In the genomic region with DNA sequence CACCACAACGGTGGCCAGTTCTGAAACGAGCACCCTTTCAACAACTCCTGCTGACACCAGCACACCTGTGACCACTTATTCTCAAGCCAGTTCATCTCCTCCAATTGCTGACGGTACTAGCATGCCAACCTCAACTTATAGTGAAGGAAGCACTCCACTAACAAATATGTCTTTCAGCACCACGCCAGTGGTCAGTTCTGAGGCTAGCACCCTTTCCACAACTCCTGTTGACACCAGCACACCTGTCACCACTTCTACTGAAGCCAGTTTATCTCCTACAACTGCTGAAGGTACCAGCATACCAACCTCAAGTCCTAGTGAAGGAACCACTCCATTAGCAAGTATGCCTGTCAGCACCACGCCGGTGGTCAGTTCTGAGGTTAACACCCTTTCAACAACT, we compare ENCODE assay signal across 16 cellular contexts. TPM values are rescaled to one million over a fixed set of nuclear protein-coding genes. Genes with fewer than 3 reads are reported as not detected.
"Had no signal": no experiment of that assay in that cellular context is flagged by ENCODE, and none has a peak within 500 bp of the region (broad histone marks: within the 10 kb centered on the region; RNA-seq: fewer than 3 reads in every experiment).

No MANE protein-coding gene starts in this region.

RNA-seq across cellular contexts. Expression of a gene that starts 21.4 kb away (rescaled TPM):
- total RNA-seq: activated naive CD4-positive, alpha-beta T cell treated with anti-CD3 and anti-CD28 coated beads for 36 hours; activated naive CD4-positive, alpha-beta T cell treated with anti-CD3 and anti-CD28 coated beads, Interleukin-2, amount 50 U/mL, for 72 hours; activated naive CD8-positive, alpha-beta T cell treated with anti-CD3 and anti-CD28 coated beads for 36 hours; activated naive CD8-positive, alpha-beta T cell treated with anti-CD3 and anti-CD28 coated beads, Interleukin-2, amount 10 ng/mL, durations not matched to agents 7 days and 5 days; activated T-cell treated with anti-CD3 and anti-CD28 coated beads, Interleukin-2, amount 50 U/mL, for 4 hours; activated T-cell treated with anti-CD3 and anti-CD28 coated beads, Interleukin-2, amount 50 U/mL, for 72 hours; activated T-helper 1 cell treated with anti-CD3 and anti-CD28 coated beads, Interleukin-12 subunit alpha, Interleukin-12 subunit beta, Interleukin-2, Interleukin-4 antibody, amounts not matched to agents 30 ng/mL and 10 ng/mL and 1 ng/mL, durations not matched to agents 14 hours and 24 hours and 36 hours; activated T-helper 17 cell treated with anti-CD3 and anti-CD28 coated beads, Interleukin-2, amount 50 U/mL, for 72 hours; activated T-helper 2 cell treated with anti-CD3 and anti-CD28 coated beads, Interferon-gamma antibody, Interleukin-2, Interleukin-4, amounts not matched to agents 10 μg/mL and 5 μg/mL and 100 μg/mL, durations not matched to agents 14 hours and 24 hours and 36 hours; adrenal gland; aorta; ascending aorta; astrocyte; cardiac muscle cell; cardiac septum; chondrocyte had no signal
- polyA plus RNA-seq: adrenal gland, cardiac muscle cell had no signal
